In genomic region chr12:52873513-52873831, GRCh38 we compare ENCODE assay signal across 10 cellular contexts. TPM values are rescaled to one million over a fixed set of nuclear protein-coding genes. Genes with fewer than 3 reads are reported as not detected.
DNase-seq lines count a peak whose midpoint lies in the region; ATAC-seq and TF ChIP-seq lines count a peak whose summit lies in the region.
"Had no signal": no experiment of that assay in that cellular context is flagged by ENCODE, and none has a peak within 500 bp of the region (broad histone marks: within the 10 kb centered on the region; RNA-seq: fewer than 3 reads in every experiment).

No MANE protein-coding gene starts in this region.

- TF ChIP-seq POLR2A in ovary (IDR thresholded peaks at IDR 0.05), result no peak

- no peaks in the 10 kb centered on the region; the same call in 1 of the 2 replicates for H3K36me3 ChIP-seq in Caco-2 (ENCODE audit: control insufficient read depth, insufficient read depth, low read length)
- H3K36me3 ChIP-seq in ovary, result no peaks in the 10 kb centered on the region
- no peaks in the 10 kb centered on the region for H3K36me3 ChIP-seq in effector memory CD4-positive, alpha-beta T cell (ENCODE audit: control insufficient read depth, insufficient read depth, low read length)

- H3K9me3 Mint-ChIP-seq in Caco-2 (ENCODE audit: unreplicated experiment), result no peaks in the 10 kb centered on the region

- no TSS peak for BruUV-seq in Caco-2 (replicated peaks; lab: Mats Ljungman, UMichigan)

- H3K36me3 Mint-ChIP-seq in Caco-2 (ENCODE audit: insufficient read depth, unreplicated experiment), result no peaks in the 10 kb centered on the region

- POLR2A ChIA-PET in Caco-2 (lab: Charles Lee), result no interaction called here

- intact Hi-C loops in Caco-2 (cut with micrococcal nuclease; ENCODE audit: unreplicated experiment), result loop anchor here (5.0 kb wide), 1 partner anchor 731 kb away; no protein-coding TSS in a partner anchor
- intact Hi-C loops in ovary (cut with DNase I), result no loop called here

- TF ChIP-seq CTCF in Caco-2 (IDR thresholded peaks at IDR 0.05; ENCODE audit: insufficient read depth in 1 of 2, low read depth in 1 of 2, low read length in 1 of 2, severe bottlenecking in 1 of 2, unreplicated experiment in 1 of 2), result no peak
- no peak for TF ChIP-seq CTCF in coronary artery (IDR thresholded peaks at IDR 0.05)
- TF ChIP-seq CTCF in ovary (IDR thresholded peaks at IDR 0.05), result no peak

- no peaks in the 10 kb centered on the region for H3K27me3 Mint-ChIP-seq in Caco-2 (ENCODE audit: insufficient read depth, unreplicated experiment)

- H3K4me3 ChIP-seq in Caco-2 (ENCODE audit: low read depth, low read length), result peak overlapping the region; percentile 49; the same call in 1 of the 2 replicates
- H3K4me3 ChIP-seq in coronary artery, result peak overlapping the region; percentile 74
- H3K4me3 ChIP-seq in ovary, result no peak overlapping the region
- no peak overlapping the region for H3K4me3 ChIP-seq in effector memory CD4-positive, alpha-beta T cell (ENCODE audit: insufficient read depth, low read depth, low read length, poor library complexity, severe bottlenecking)
- H3K4me3 ChIP-seq: lung had no signal

- CTCF ChIA-PET in Caco-2 (lab: Charles Lee), result interaction anchor here (0.5 to 1.1 kb wide), 3 partner anchors 8 to 181 kb away, joined by 3 to 7 read pairs (median 3); no protein-coding TSS in a partner anchor

- no peak for ATAC-seq in HG02973 (IDR thresholded peaks at IDR 0.05; ENCODE audit: unreplicated experiment)

- H3K27ac Mint-ChIP-seq in Caco-2 (ENCODE audit: unreplicated experiment), result peak overlapping the region; percentile 76

- H3K4me1 Mint-ChIP-seq in Caco-2 (ENCODE audit: low read depth, unreplicated experiment), result peaks cover 32% of the 10 kb centered on the region

- H3K4me3 Mint-ChIP-seq in Caco-2 (ENCODE audit: unreplicated experiment), result peak overlapping the region; percentile 80

- H3K9me3 ChIP-seq in Caco-2, result no peaks in the 10 kb centered on the region
- no peaks in the 10 kb centered on the region for H3K9me3 ChIP-seq in ovary
- H3K9me3 ChIP-seq in effector memory CD4-positive, alpha-beta T cell (ENCODE audit: control insufficient read depth, low read length), result no peaks in the 10 kb centered on the region

- 56 to 69% (median 62%) methylated on average over 4 of the region's 4 CpGs for WGBS in ovary, 3 donors

- H3K4me1 ChIP-seq in Caco-2 (peaks cover 43% of the 10 kb centered on the region), ovary (ENCODE audit: insufficient read depth) (peaks cover 4% of the 10 kb centered on the region)
- H3K4me1 ChIP-seq in effector memory CD4-positive, alpha-beta T cell (ENCODE audit: control insufficient read depth, insufficient read depth, low read length, poor library complexity, severe bottlenecking), result peaks cover 8% of the 10 kb centered on the region

- H3K27ac ChIP-seq in coronary artery, result peak overlapping the region; percentile 61 to 84
- peak overlapping the region; percentile 75 to 87 for H3K27ac ChIP-seq in ovary
- no peak overlapping the region for H3K27ac ChIP-seq in effector memory CD4-positive, alpha-beta T cell (ENCODE audit: insufficient read depth, low read length, poor library complexity, severe bottlenecking)

- no peak for TF ChIP-seq EP300 in ovary (IDR thresholded peaks at IDR 0.05)

- no peaks in the 10 kb centered on the region for H3K27me3 ChIP-seq in Caco-2 (replicated peaks; ENCODE audit: control insufficient read depth, insufficient read depth, low read length)
- H3K27me3 ChIP-seq in ovary, result no peaks in the 10 kb centered on the region
- H3K27me3 ChIP-seq in effector memory CD4-positive, alpha-beta T cell (replicated peaks; ENCODE audit: control insufficient read depth, insufficient read depth, low read length, poor library complexity, severe bottlenecking), result no peaks in the 10 kb centered on the region

- no peak for DNase-seq in Caco-2
- peak; percentile 91 for DNase-seq in NCI-H748 (lab: John Stamatoyannopoulos, UW; ENCODE audit: unreplicated experiment)
- no peak for DNase-seq in coronary artery (ENCODE audit: low spot score)
- no peak for DNase-seq in ovary
- no peak for DNase-seq in effector memory CD4-positive, alpha-beta T cell
- no peak for DNase-seq in NCI-H1092 (lab: John Stamatoyannopoulos, UW)
- DNase-seq in activated CD4-positive, alpha-beta T cell treated with anti-CD3 and anti-CD28 coated beads, Interleukin-2, amount 50 U/mL, for 4 hours, result no peak

RNA-seq across cellular contexts. Expression of gene KRT78, which starts 24.7 kb away (rescaled TPM):
- total RNA-seq in Caco-2 (2022) (not detected in 2 replicates), ovary (under 1 TPM in 1 of 7 donors, not detected in 6; 0.46 TPM)
- polyA plus RNA-seq in ovary, result not detected
- total RNA-seq: HT1080, lung had no signal

RNA-seq across cellular contexts. Expression of gene KRT8, which starts 31.4 kb away (rescaled TPM):
- total RNA-seq in Caco-2 (2022) (3,707 and 3,725 TPM in 2 replicates), ovary (100 to 1,000 TPM in 1 of 7 donors, 10 to 100 TPM in 4, 1 to 10 TPM in 2; 2.7 to 663 (median 47.2) TPM)
- polyA plus RNA-seq in ovary, result 10 to 100 TPM; 16.7 to 43.7 TPM

RNA-seq across cellular contexts. Expression of gene KRT79, which starts 39.4 kb away (rescaled TPM):
- total RNA-seq in Caco-2 (2022) (not detected in 2 replicates), ovary (not detected)
- not detected for polyA plus RNA-seq in ovary

RNA-seq across cellular contexts. Expression of gene KRT4, which starts 59.6 kb away (rescaled TPM):
- 3.4 and 5.2 TPM in 2 replicates for total RNA-seq in Caco-2 (2022)
- total RNA-seq in ovary, result under 1 TPM in 2 of 7 donors, not detected in 5; 0.17 to 0.34 TPM
- not detected for polyA plus RNA-seq in ovary
- total RNA-seq: HT1080 had no signal

Comparison
In these comparisons a context has a peak if more than half of its experiments do, and no peak if none do; other contexts are left out.
1. H3K4me3 ChIP-seq: peak in Caco-2 (single experiment) and coronary artery (single experiment); none in ovary (single experiment) and effector memory CD4-positive, alpha-beta T cell (single experiment).